ENCODE assay signal across 22 cellular contexts in the genomic region with DNA sequence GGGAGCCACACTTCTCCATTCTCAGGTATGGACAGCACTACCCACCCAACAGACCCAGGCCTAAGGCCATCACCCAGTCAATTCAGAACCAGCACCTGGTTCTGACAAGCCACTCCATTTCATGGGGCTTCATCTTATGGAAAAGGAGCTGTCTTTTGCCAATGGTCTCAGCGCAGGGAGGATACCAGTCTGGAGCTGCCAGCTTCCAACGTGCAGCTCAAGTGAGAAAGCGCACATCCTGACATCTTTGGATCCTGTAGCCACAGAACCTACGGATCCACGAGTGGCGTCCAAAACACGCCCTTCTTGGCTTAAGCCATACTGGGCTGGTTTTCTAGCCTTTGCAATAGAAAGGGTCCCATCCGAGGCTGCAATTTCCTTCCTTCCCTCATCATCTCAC.
A peak's percentile ranks its signal among the peaks of the same experiment; 100 is the strongest.
DNase-seq lines count a peak whose midpoint lies in the region; ATAC-seq and TF ChIP-seq lines count a peak whose summit lies in the region.
"Had no signal": no experiment of that assay in that cellular context is flagged by ENCODE, and none has a peak within 500 bp of the region (broad histone marks: within the 10 kb centered on the region; RNA-seq: fewer than 3 reads in every experiment).

No MANE protein-coding gene starts in this region.

- intact Hi-C loops in Right ventricle myocardium inferior (cut with DNase I) (no loop called here), sciatic nerve (cut with DNase I) (no loop called here), vagina (cut with DNase I) (no loop called here)

- H3K36me3 ChIP-seq in right atrium auricular region (no peaks in the 10 kb centered on the region), vagina (no peaks in the 10 kb centered on the region)

- H3K9me3 ChIP-seq in right atrium auricular region (peaks cover 0 to 8% of the 10 kb centered on the region in 2 donors), vagina (no peaks in the 10 kb centered on the region)

- H3K27ac Mint-ChIP-seq in mesothelial cell of epicardium, result peak overlapping the region; percentile 37
- no peak overlapping the region for H3K27ac Mint-ChIP-seq in type B pancreatic cell
- H3K27ac Mint-ChIP-seq: CD8-positive, alpha-beta T cell had no signal

- H3K27me3 ChIP-seq in right atrium auricular region, result no peaks in the 10 kb centered on the region
- H3K27me3 ChIP-seq in vagina, result no peaks in the 10 kb centered on the region

- H3K27me3 Mint-ChIP-seq in mesothelial cell of epicardium (ENCODE audit: low read depth) (no peaks in the 10 kb centered on the region), type B pancreatic cell (peaks cover 27% of the 10 kb centered on the region)

- H3K4me1 ChIP-seq in right atrium auricular region (peaks cover 0 to 39% of the 10 kb centered on the region in 2 donors), vagina (peaks cover 48% of the 10 kb centered on the region)

- TF ChIP-seq CTCF in right atrium auricular region (IDR thresholded peaks at IDR 0.05) (no peak), mesothelial cell of epicardium (IDR thresholded peaks at IDR 0.05; ENCODE audit: unreplicated experiment) (no peak), vagina (IDR thresholded peaks at IDR 0.05) (no peak), type B pancreatic cell (conservative IDR thresholded peaks at IDR 0.05) (no peak)

- H3K4me1 Mint-ChIP-seq in mesothelial cell of epicardium (peaks cover 31% of the 10 kb centered on the region), type B pancreatic cell (ENCODE audit: unreplicated experiment) (no peaks in the 10 kb centered on the region)

- peak; percentile 21 for DNase-seq in right atrium auricular region (ENCODE audit: low spot score)
- no peak for DNase-seq in Right ventricle myocardium inferior (ENCODE audit: missing footprints)
- no peak for DNase-seq in mesothelial cell of epicardium (ENCODE audit: low spot score in 2 of 2, unreplicated experiment in 2 of 2)
- DNase-seq in sciatic nerve (ENCODE audit: low spot score), result peak; percentile 44
- peak in 1 of 2 donors; percentile 83 for DNase-seq in vagina (ENCODE audit: extremely low spot score in 2 of 2)
- no peak for DNase-seq in NCI-H1105 treated with DMSO at 0.1 percent for 48 hours (lab: John Stamatoyannopoulos, UW)
- DNase-seq in type B pancreatic cell (ENCODE audit: extremely low spot score, unreplicated experiment), result no peak
- DNase-seq: 8988T; C1 segment of cervical spinal cord; CD8-positive, alpha-beta T cell; DND-41; H7; HFFc6; KBM-7; NCI-H1092; NCI-H1436 treated with DMSO at 0.1 percent for 48 hours; NCI-H1930; NCI-H2227 treated with DMSO at 0.1 percent for 48 hours; NCI-H510A; NCI-H748 treated with DMSO at 0.1 percent for 48 hours; NK-92 treated with Interleukin-12 subunit alpha and Interleukin-12 subunit beta, amount 100 ng/mL, for 24 hours had no signal

- no peak for TF ChIP-seq POLR2A in vagina (IDR thresholded peaks at IDR 0.05)

- ATAC-seq in Right ventricle myocardium inferior, result no peak
- no peak for ATAC-seq in sciatic nerve
- no peak for ATAC-seq in HG03521 (IDR thresholded peaks at IDR 0.05; ENCODE audit: unreplicated experiment)
- ATAC-seq: CD8-positive, alpha-beta T cell had no signal

- peak overlapping the region in 1 of 2 donors; percentile 65 for H3K27ac ChIP-seq in right atrium auricular region
- peak overlapping the region; percentile 77 for H3K27ac ChIP-seq in vagina

- H3K4me3 Mint-ChIP-seq in mesothelial cell of epicardium, result no peak overlapping the region
- H3K4me3 Mint-ChIP-seq in type B pancreatic cell, result no peak overlapping the region
- H3K4me3 Mint-ChIP-seq: CD8-positive, alpha-beta T cell; HFFc6 had no signal

- peaks cover 7% of the 10 kb centered on the region for H3K9me3 Mint-ChIP-seq in mesothelial cell of epicardium
- peaks cover 3% of the 10 kb centered on the region for H3K9me3 Mint-ChIP-seq in type B pancreatic cell

- peaks cover 4% of the 10 kb centered on the region for H3K36me3 Mint-ChIP-seq in mesothelial cell of epicardium
- no peaks in the 10 kb centered on the region for H3K36me3 Mint-ChIP-seq in type B pancreatic cell
- H3K36me3 Mint-ChIP-seq: CD8-positive, alpha-beta T cell had no signal

- H3K4me3 ChIP-seq in right atrium auricular region (no peak overlapping the region), vagina (no peak overlapping the region)

Comparison
In these comparisons a context has a peak if more than half of its experiments do, and no peak if none do; other contexts are left out.
1. DNase-seq: peak in right atrium auricular region (single experiment) and sciatic nerve (single experiment); none in Right ventricle myocardium inferior (single experiment), mesothelial cell of epicardium (0 of 2), NCI-H1105 treated with DMSO at 0.1 percent for 48 hours (single experiment) and type B pancreatic cell (single experiment).